10 cellular contexts compared by ENCODE assay signal in the genomic region with DNA sequence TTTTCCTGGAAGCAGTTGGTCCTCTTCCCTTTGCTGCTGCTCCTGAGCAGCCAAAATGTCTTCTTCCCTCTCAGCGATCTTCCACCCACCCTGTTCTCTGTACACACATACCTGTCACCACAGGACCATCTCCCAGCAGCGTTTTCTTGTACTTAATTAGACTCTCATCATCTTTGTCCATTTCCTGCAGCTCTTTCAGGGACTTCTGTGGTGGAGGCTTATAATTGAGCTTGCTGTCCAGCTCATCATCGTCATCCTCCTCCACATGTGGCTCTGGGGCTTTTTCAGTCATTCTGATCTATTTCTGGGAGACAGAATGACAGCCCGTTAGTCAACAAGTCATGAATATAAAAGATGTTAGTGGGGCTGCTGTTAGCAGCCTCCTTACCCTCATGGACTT. TPM values are rescaled to one million over a fixed set of nuclear protein-coding genes. Genes with fewer than 3 reads are reported as not detected.
DNase-seq lines count a peak whose midpoint lies in the region; ATAC-seq and TF ChIP-seq lines count a peak whose summit lies in the region.
"Had no signal": no experiment of that assay in that cellular context is flagged by ENCODE, and none has a peak within 500 bp of the region (broad histone marks: within the 10 kb centered on the region; RNA-seq: fewer than 3 reads in every experiment).

No MANE protein-coding gene starts in this region.

- POLR2A ChIA-PET in WTC11 (lab: Charles Lee) = no interaction called here

- peaks cover 94% of the 10 kb centered on the region for H3K4me1 Mint-ChIP-seq in activated naive CD4-positive, alpha-beta T cell treated with anti-CD3 and anti-CD28 coated beads, Interleukin-2, amount 50 U/mL, for 24 hours
- H3K4me1 Mint-ChIP-seq in nephron progenitor cell (peaks cover 42% of the 10 kb centered on the region), WTC11 (peaks cover 11% of the 10 kb centered on the region)

- no peaks in the 10 kb centered on the region for H3K9me3 ChIP-seq in DND-41 (ENCODE audit: insufficient read depth, low read length, severe bottlenecking)

- H3K36me3 Mint-ChIP-seq in activated naive CD4-positive, alpha-beta T cell treated with anti-CD3 and anti-CD28 coated beads, Interleukin-2, amount 50 U/mL, for 24 hours = peaks cover 35% of the 10 kb centered on the region
- H3K36me3 Mint-ChIP-seq in nephron progenitor cell (ENCODE audit: low read depth) (no peaks in the 10 kb centered on the region), WTC11 (no peaks in the 10 kb centered on the region)

- no peaks in the 10 kb centered on the region for H3K27me3 Mint-ChIP-seq in activated naive CD4-positive, alpha-beta T cell treated with anti-CD3 and anti-CD28 coated beads, Interleukin-2, amount 50 U/mL, for 24 hours
- peaks cover 3% of the 10 kb centered on the region for H3K27me3 Mint-ChIP-seq in nephron progenitor cell (ENCODE audit: low read depth, poor library complexity)
- H3K27me3 Mint-ChIP-seq in WTC11 (ENCODE audit: low read depth) = no peaks in the 10 kb centered on the region; the same call in 1 of the 2 replicates

- no peak overlapping the region for H2AFZ ChIP-seq in DND-41 (ENCODE audit: low read depth, low read length)
- H2AFZ ChIP-seq: GM23248 had no signal

- peaks cover 69% of the 10 kb centered on the region for H3K36me3 ChIP-seq in DND-41 (ENCODE audit: insufficient read depth, low read length)

- H4K20me1 ChIP-seq in DND-41 (ENCODE audit: insufficient read depth, low read length) = peaks cover 13% of the 10 kb centered on the region

- H3K9me3 Mint-ChIP-seq in activated naive CD4-positive, alpha-beta T cell treated with anti-CD3 and anti-CD28 coated beads, Interleukin-2, amount 50 U/mL, for 24 hours = no peaks in the 10 kb centered on the region
- H3K9me3 Mint-ChIP-seq in nephron progenitor cell = no peaks in the 10 kb centered on the region
- H3K9me3 Mint-ChIP-seq in WTC11 = no peaks in the 10 kb centered on the region

- no peak for TF ChIP-seq CTCF in DND-41 (IDR thresholded peaks at IDR 0.05; ENCODE audit: borderline replicate concordance, extremely low read depth, low read length, poor library complexity, severe bottlenecking)
- TF ChIP-seq CTCF in nephron progenitor cell (IDR thresholded peaks at IDR 0.05) = no peak
- TF ChIP-seq CTCF in WTC11 (IDR thresholded peaks at IDR 0.05) = no peak

- H3K27me3 ChIP-seq in DND-41 (ENCODE audit: insufficient read depth, low read length, poor library complexity) = no peaks in the 10 kb centered on the region

- peaks cover 88% of the 10 kb centered on the region for H3K4me1 ChIP-seq in DND-41 (ENCODE audit: insufficient read depth, low read length)

- no peak for DNase-seq in DND-41
- DNase-seq in nephron progenitor cell = no peak
- no peak for DNase-seq in AML-193 (lab: John Stamatoyannopoulos, UW)
- no peak for DNase-seq in WTC11 (ENCODE audit: low spot score)
- no peak for DNase-seq in DMS 273 (lab: John Stamatoyannopoulos, UW; ENCODE audit: unreplicated experiment)
- no peak for DNase-seq in activated CD8-positive, alpha-beta memory T cell treated with anti-CD3 and anti-CD28 coated beads for 24 hours
- DNase-seq: GM23248 had no signal

- peak overlapping the region; percentile 95 for H3K27ac ChIP-seq in DND-41 (ENCODE audit: low read length)
- H3K27ac ChIP-seq: GM23248 had no signal

- peak overlapping the region in 1 of 2 experiments; percentile 11; a peak in 1 of 4 replicates for H3K4me3 ChIP-seq in DND-41 (ENCODE audit: low read depth in 1 of 2, low read length in 2 of 2)
- H3K4me3 ChIP-seq: GM23248 had no signal

- H3K4me2 ChIP-seq in DND-41 (ENCODE audit: insufficient read depth, low read length) = peak overlapping the region; percentile 89

- peak overlapping the region; percentile 65 for H3K9ac ChIP-seq in DND-41 (ENCODE audit: low read depth, low read length)
- H3K9ac ChIP-seq: GM23248 had no signal

- peak overlapping the region; percentile 90 for H3K4me3 Mint-ChIP-seq in activated naive CD4-positive, alpha-beta T cell treated with anti-CD3 and anti-CD28 coated beads, Interleukin-2, amount 50 U/mL, for 24 hours
- H3K4me3 Mint-ChIP-seq in nephron progenitor cell = no peak overlapping the region
- H3K4me3 Mint-ChIP-seq in WTC11 = no peak overlapping the region

- peaks cover 95% of the 10 kb centered on the region for H3K79me2 ChIP-seq in DND-41 (ENCODE audit: insufficient read depth, low read length)

- H3K27ac Mint-ChIP-seq in activated naive CD4-positive, alpha-beta T cell treated with anti-CD3 and anti-CD28 coated beads, Interleukin-2, amount 50 U/mL, for 24 hours = peak overlapping the region; percentile 99
- H3K27ac Mint-ChIP-seq in nephron progenitor cell (peak overlapping the region; percentile 4), WTC11 (no peak overlapping the region)

- CTCF ChIA-PET in WTC11 (lab: Charles Lee) = interaction anchor here (0.7 to 1.0 kb wide), 2 partner anchors 14 to 579 kb away, joined by 3 read pairs; no protein-coding TSS in a partner anchor

- ATAC-seq in DND-41 (ENCODE audit: insufficient read depth, low read depth) (no peak), HG02884 (IDR thresholded peaks at IDR 0.05; ENCODE audit: unreplicated experiment) (peak; percentile 27), WTC11 (no peak)

TF ChIP-seq in WTC11, 78 proteins besides CTCF, POLR2A, EP300 and RAD21:
- TF ChIP-seq, protein P1, sequence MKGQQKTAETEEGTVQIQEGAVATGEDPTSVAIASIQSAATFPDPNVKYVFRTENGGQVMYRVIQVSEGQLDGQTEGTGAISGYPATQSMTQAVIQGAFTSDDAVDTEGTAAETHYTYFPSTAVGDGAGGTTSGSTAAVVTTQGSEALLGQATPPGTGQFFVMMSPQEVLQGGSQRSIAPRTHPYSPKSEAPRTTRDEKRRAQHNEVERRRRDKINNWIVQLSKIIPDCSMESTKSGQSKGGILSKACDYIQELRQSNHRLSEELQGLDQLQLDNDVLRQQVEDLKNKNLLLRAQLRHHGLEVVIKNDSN (CRISPR knock-in tag; IDR thresholded peaks at IDR 0.05) = no peak
- TF ChIP-seq, protein P2, sequence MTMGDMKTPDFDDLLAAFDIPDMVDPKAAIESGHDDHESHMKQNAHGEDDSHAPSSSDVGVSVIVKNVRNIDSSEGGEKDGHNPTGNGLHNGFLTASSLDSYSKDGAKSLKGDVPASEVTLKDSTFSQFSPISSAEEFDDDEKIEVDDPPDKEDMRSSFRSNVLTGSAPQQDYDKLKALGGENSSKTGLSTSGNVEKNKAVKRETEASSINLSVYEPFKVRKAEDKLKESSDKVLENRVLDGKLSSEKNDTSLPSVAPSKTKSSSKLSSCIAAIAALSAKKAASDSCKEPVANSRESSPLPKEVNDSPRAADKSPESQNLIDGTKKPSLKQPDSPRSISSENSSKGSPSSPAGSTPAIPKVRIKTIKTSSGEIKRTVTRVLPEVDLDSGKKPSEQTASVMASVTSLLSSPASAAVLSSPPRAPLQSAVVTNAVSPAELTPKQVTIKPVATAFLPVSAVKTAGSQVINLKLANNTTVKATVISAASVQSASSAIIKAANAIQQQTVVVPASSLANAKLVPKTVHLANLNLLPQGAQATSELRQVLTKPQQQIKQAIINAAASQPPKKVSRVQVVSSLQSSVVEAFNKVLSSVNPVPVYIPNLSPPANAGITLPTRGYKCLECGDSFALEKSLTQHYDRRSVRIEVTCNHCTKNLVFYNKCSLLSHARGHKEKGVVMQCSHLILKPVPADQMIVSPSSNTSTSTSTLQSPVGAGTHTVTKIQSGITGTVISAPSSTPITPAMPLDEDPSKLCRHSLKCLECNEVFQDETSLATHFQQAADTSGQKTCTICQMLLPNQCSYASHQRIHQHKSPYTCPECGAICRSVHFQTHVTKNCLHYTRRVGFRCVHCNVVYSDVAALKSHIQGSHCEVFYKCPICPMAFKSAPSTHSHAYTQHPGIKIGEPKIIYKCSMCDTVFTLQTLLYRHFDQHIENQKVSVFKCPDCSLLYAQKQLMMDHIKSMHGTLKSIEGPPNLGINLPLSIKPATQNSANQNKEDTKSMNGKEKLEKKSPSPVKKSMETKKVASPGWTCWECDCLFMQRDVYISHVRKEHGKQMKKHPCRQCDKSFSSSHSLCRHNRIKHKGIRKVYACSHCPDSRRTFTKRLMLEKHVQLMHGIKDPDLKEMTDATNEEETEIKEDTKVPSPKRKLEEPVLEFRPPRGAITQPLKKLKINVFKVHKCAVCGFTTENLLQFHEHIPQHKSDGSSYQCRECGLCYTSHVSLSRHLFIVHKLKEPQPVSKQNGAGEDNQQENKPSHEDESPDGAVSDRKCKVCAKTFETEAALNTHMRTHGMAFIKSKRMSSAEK (CRISPR knock-in tag; IDR thresholded peaks at IDR 0.05; ENCODE audit: borderline replicate concordance) = no peak
- TF ChIP-seq, protein P3, sequence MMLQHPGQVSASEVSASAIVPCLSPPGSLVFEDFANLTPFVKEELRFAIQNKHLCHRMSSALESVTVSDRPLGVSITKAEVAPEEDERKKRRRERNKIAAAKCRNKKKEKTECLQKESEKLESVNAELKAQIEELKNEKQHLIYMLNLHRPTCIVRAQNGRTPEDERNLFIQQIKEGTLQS (CRISPR knock-in tag; conservative IDR thresholded peaks at IDR 0.05) = no peak
- TF ChIP-seq NFE2L1 (CRISPR knock-in tag; IDR thresholded peaks at IDR 0.05) = no peak
- TF ChIP-seq, protein P4, sequence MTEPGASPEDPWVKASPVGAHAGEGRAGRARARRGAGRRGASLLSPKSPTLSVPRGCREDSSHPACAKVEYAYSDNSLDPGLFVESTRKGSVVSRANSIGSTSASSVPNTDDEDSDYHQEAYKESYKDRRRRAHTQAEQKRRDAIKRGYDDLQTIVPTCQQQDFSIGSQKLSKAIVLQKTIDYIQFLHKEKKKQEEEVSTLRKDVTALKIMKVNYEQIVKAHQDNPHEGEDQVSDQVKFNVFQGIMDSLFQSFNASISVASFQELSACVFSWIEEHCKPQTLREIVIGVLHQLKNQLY (CRISPR knock-in tag; IDR thresholded peaks at IDR 0.05) = no peak
- no peak for TF ChIP-seq TEAD1 (CRISPR knock-in tag; IDR thresholded peaks at IDR 0.05)
- no peak for TF ChIP-seq ZNF317 (CRISPR knock-in tag; IDR thresholded peaks at IDR 0.05; ENCODE audit: borderline replicate concordance, low read depth)
- TF ChIP-seq, protein P5, sequence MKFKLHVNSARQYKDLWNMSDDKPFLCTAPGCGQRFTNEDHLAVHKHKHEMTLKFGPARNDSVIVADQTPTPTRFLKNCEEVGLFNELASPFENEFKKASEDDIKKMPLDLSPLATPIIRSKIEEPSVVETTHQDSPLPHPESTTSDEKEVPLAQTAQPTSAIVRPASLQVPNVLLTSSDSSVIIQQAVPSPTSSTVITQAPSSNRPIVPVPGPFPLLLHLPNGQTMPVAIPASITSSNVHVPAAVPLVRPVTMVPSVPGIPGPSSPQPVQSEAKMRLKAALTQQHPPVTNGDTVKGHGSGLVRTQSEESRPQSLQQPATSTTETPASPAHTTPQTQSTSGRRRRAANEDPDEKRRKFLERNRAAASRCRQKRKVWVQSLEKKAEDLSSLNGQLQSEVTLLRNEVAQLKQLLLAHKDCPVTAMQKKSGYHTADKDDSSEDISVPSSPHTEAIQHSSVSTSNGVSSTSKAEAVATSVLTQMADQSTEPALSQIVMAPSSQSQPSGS (CRISPR knock-in tag; IDR thresholded peaks at IDR 0.05; ENCODE audit: borderline replicate concordance, low read depth) = no peak
TF ChIP-seq in WTC11: peak in this region for 0.

RNA-seq across cellular contexts. Expression of a gene that starts 11.0 kb away (rescaled TPM):
- 0.80 to 2.3 TPM (median 1.6 TPM) in 3 replicates for total RNA-seq in WTC11 (2021)

RNA-seq across cellular contexts. Expression of a gene that starts 12.1 kb away (rescaled TPM):
- 0.09 to 0.14 TPM in 2 of 3 replicates, not detected in the other for total RNA-seq in WTC11 (2021)
- total RNA-seq: GM23248 had no signal

RNA-seq across cellular contexts. Expression of a gene that starts 22.4 kb away (rescaled TPM):
- not detected in 3 replicates for total RNA-seq in WTC11 (2021)
- total RNA-seq: GM23248, liver had no signal
